In the genomic region with DNA sequence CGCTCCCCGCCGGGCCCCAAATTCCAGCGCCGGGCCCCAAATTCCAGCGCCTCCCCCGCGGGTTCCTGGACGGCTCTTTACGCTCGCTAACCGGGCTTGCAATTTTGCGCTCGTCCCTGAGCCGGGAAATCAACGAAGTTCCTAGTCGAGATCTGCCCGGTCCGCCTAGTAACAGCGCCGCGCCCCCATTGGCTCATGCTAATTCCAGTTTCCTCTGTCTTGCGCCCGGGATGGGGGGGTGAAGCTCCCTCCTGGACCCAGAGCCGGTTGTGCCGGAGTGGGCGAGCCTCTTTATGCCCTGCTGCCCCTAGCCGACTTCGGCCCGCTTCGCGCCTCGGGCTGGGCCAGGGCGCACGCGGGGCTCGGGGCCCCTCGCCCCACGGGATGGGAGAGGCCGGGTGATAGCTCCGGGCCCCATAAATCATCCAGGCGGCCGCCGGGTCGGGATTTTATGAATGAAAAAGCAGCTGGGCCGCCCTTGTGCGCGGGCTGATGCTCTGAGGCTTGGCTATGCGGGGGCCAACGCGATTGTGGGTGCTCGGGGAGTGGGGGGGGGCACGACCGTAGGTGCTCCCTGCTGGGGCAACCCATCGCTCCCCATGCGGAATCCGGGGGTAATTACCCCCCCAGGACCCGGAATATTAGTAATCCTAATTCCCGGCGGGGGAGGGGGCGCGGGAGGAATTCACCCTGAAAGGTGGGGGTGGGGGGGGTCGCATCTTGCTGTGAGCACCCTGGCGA, we compare ENCODE assay signal across 8 cellular contexts. TPM values are rescaled to one million over a fixed set of nuclear protein-coding genes. Genes with fewer than 3 reads are reported as not detected.
DNase-seq lines count a peak whose midpoint lies in the region; ATAC-seq, FAIRE-seq and TF ChIP-seq lines count a peak whose summit lies in the region.

No MANE protein-coding gene starts in this region.

- peaks cover 47 to 73% (median 52%) of the 10 kb centered on the region in 3 donors for H3K27me3 ChIP-seq in skeletal muscle tissue (ENCODE audit: control insufficient read depth in 3 of 3, insufficient read depth in 3 of 3, low read length in 3 of 3)

- H3K4me1 ChIP-seq in skeletal muscle tissue (ENCODE audit: control insufficient read depth in 3 of 3, insufficient read depth in 3 of 3, low read length in 3 of 3) = peaks cover 37 to 60% (median 51%) of the 10 kb centered on the region in 3 donors

- peak overlapping the region; percentile 96 for H3K4me3 ChIP-seq in choroid plexus epithelial cell (ENCODE audit: low read depth, low read length)
- peak overlapping the region in 2 of 3 donors; percentile 35 to 45 for H3K4me3 ChIP-seq in skeletal muscle tissue (ENCODE audit: low read length in 3 of 3)

- DNase-seq in DMS114 treated with DMSO at 0.1 percent for 48 hours (lab: John Stamatoyannopoulos, UW; ENCODE audit: unreplicated experiment) (peak; percentile 100), HTR-8/SVneo (ENCODE audit: insufficient read length, low spot score) (peak; percentile 95), choroid plexus epithelial cell (ENCODE audit: low read depth) (peak; percentile 98), islet precursor cell (peak; percentile 99)

- H3K36me3 ChIP-seq in skeletal muscle tissue (ENCODE audit: control insufficient read depth in 3 of 3, insufficient read depth in 3 of 3, low read length in 3 of 3) = no peaks in the 10 kb centered on the region

- peak; percentile 92 for FAIRE-seq in HTR-8/SVneo (lab: Jason Lieb, UNC)

- no peak overlapping the region for H3K9ac ChIP-seq in skeletal muscle tissue (ENCODE audit: low read depth in 1 of 3, low read length in 3 of 3)

- no peak for ATAC-seq in HG02852 (IDR thresholded peaks at IDR 0.05; ENCODE audit: unreplicated experiment)
- no peak for ATAC-seq in activated CD4-positive, CD25-positive, alpha-beta regulatory T cell treated with anti-CD3 and anti-CD28 coated beads, Interleukin-2, amount 50 U/mL, for 24 hours

- TF ChIP-seq CTCF in choroid plexus epithelial cell (conservative IDR thresholded peaks at IDR 0.05; ENCODE audit: low read depth, low read length) = no peak

- H3K9me3 ChIP-seq in skeletal muscle tissue (ENCODE audit: control insufficient read depth in 3 of 3, low read length in 3 of 3) = no peaks in the 10 kb centered on the region

- no peak overlapping the region for H3K27ac ChIP-seq in skeletal muscle tissue (ENCODE audit: low read depth, low read length)

TF ChIP-seq in PFSK-1, 5 proteins besides CTCF, POLR2A, EP300 and RAD21:
- TF ChIP-seq REST (IDR thresholded peaks at IDR 0.05; ENCODE audit: insufficient read depth in 1 of 2, low read depth in 2 of 2, low read length in 2 of 2) (peak in 1 of 2 experiments; percentile 46; a peak in 1 of 4 replicates), SIN3A (IDR thresholded peaks at IDR 0.05; ENCODE audit: borderline replicate concordance, insufficient read depth, low read length) (no peak), TAF1 (IDR thresholded peaks at IDR 0.05; ENCODE audit: borderline replicate concordance, insufficient read depth, low read length) (peak; percentile 65), POLR2AphosphoS5 (IDR thresholded peaks at IDR 0.05; ENCODE audit: low read depth, low read length) (peak; percentile 87), FOXP2 (optimal IDR thresholded peaks at IDR 0.05; ENCODE audit: borderline replicate concordance, extremely low read depth, extremely low read length, insufficient read depth) (no peak)

RNA-seq across cellular contexts. Expression of gene CCND1, which starts 1.8 kb away (rescaled TPM):
- 816 TPM for polyA plus RNA-seq in PFSK-1 (2012; ENCODE audit: insufficient read length, low read depth)
- total RNA-seq in skeletal muscle tissue = 44.9 TPM

RNA-seq across cellular contexts. Expression of gene LTO1, which starts 36.0 kb away (rescaled TPM):
- polyA plus RNA-seq in PFSK-1 (2012; ENCODE audit: insufficient read length, low read depth) = 174 TPM
- 7.8 TPM for total RNA-seq in skeletal muscle tissue
